Comparison of ENCODE assay signal across 8 cellular contexts in the genomic region with DNA sequence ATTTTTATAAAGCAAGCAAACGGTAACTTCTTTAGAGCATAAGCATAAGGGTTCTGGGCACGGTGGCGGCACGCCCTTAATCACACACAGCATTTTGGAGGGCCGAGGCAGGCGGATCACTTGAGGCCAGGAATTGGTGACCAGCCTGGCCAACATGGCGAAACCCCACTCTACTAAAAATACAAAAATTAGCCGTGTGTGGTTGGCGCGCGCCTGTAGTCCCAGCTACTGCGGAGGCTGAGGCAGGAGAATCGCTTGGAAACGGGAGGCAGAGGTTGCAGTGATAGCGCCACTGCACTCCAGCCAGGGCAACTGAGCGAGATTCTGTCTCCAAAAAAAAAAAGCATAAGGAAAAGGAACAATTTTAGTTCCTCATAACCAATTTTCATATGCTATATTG. TPM values are rescaled to one million over a fixed set of nuclear protein-coding genes. Genes with fewer than 3 reads are reported as not detected.
DNase-seq lines count a peak whose midpoint lies in the region; ATAC-seq lines count a peak whose summit lies in the region.

No MANE protein-coding gene starts in this region.

- ATAC-seq in activated T-cell treated with anti-CD3 and anti-CD28 coated beads, Interleukin-2, amount 50 U/mL, for 4 hours = no peak
- no peak for ATAC-seq in HG03432 (IDR thresholded peaks at IDR 0.05; ENCODE audit: unreplicated experiment)

- CTCF ChIA-PET in activated CD4-positive, alpha-beta memory T cell treated with anti-CD3 and anti-CD28 coated beads for 36 hours (lab: Charles Lee) = no interaction called here

- H3K27ac ChIP-seq in stomach smooth muscle (ENCODE audit: low read length) = no peak overlapping the region

- H3K27me3 ChIP-seq in iPS-15b (ENCODE audit: control insufficient read depth, insufficient read depth, low read length) (no peaks in the 10 kb centered on the region), stomach smooth muscle (ENCODE audit: control insufficient read depth in 1 of 2, insufficient read depth in 2 of 2, low read length in 2 of 2) (no peaks in the 10 kb centered on the region)

- H3K4me1 ChIP-seq in iPS-15b (ENCODE audit: control insufficient read depth, insufficient read depth, low read length) = peaks cover 19% of the 10 kb centered on the region
- peaks cover 3% of the 10 kb centered on the region for H3K4me1 ChIP-seq in stomach smooth muscle (ENCODE audit: control insufficient read depth, insufficient read depth, low read length)

- intact Hi-C loops in activated CD4-positive, alpha-beta memory T cell treated with anti-CD3 and anti-CD28 coated beads for 36 hours (cut with micrococcal nuclease) = no loop called here

- H3K4me3 Mint-ChIP-seq in activated T-cell treated with anti-CD3 and anti-CD28 coated beads, Interleukin-2, amount 50 U/mL, for 4 hours = peak overlapping the region; percentile 97
- peak overlapping the region; percentile 99 for H3K4me3 Mint-ChIP-seq in activated CD4-positive, alpha-beta memory T cell treated with anti-CD3 and anti-CD28 coated beads for 36 hours

- POLR2A ChIA-PET in activated CD4-positive, alpha-beta memory T cell treated with anti-CD3 and anti-CD28 coated beads for 36 hours (lab: Charles Lee) = interaction anchor here (3.1 kb wide), 1 partner anchor 8 kb away, joined by 26 read pairs; no protein-coding TSS in a partner anchor

- no peaks in the 10 kb centered on the region for H3K36me3 ChIP-seq in iPS-15b (ENCODE audit: control insufficient read depth, insufficient read depth, low read length)
- H3K36me3 ChIP-seq in stomach smooth muscle (ENCODE audit: control insufficient read depth in 2 of 2, insufficient read depth in 2 of 2, low read length in 2 of 2) = no peaks in the 10 kb centered on the region

- H3K27ac Mint-ChIP-seq in activated CD4-positive, alpha-beta memory T cell treated with anti-CD3 and anti-CD28 coated beads for 36 hours = no peak overlapping the region

- peaks cover 68% of the 10 kb centered on the region for H3K4me1 Mint-ChIP-seq in activated T-cell treated with anti-CD3 and anti-CD28 coated beads, Interleukin-2, amount 50 U/mL, for 4 hours (ENCODE audit: low read depth)
- peaks cover 68% of the 10 kb centered on the region for H3K4me1 Mint-ChIP-seq in activated CD4-positive, alpha-beta memory T cell treated with anti-CD3 and anti-CD28 coated beads for 36 hours (ENCODE audit: low read depth)

- H3K9me3 ChIP-seq in iPS-15b (ENCODE audit: control insufficient read depth, insufficient read depth, low read length) = no peaks in the 10 kb centered on the region
- H3K9me3 ChIP-seq in stomach smooth muscle (ENCODE audit: control insufficient read depth in 2 of 2, low read length in 2 of 2) = no peaks in the 10 kb centered on the region

- no peak overlapping the region for H3K9ac ChIP-seq in iPS-15b (ENCODE audit: low read depth, low read length)
- no peak overlapping the region for H3K9ac ChIP-seq in stomach smooth muscle (ENCODE audit: low read length in 2 of 2)

- H3K9me3 Mint-ChIP-seq in activated T-cell treated with anti-CD3 and anti-CD28 coated beads, Interleukin-2, amount 50 U/mL, for 4 hours = no peaks in the 10 kb centered on the region
- no peaks in the 10 kb centered on the region for H3K9me3 Mint-ChIP-seq in activated CD4-positive, alpha-beta memory T cell treated with anti-CD3 and anti-CD28 coated beads for 36 hours

- no peaks in the 10 kb centered on the region for H3K27me3 Mint-ChIP-seq in activated T-cell treated with anti-CD3 and anti-CD28 coated beads, Interleukin-2, amount 50 U/mL, for 4 hours (ENCODE audit: low read depth)
- H3K27me3 Mint-ChIP-seq in activated CD4-positive, alpha-beta memory T cell treated with anti-CD3 and anti-CD28 coated beads for 36 hours = no peaks in the 10 kb centered on the region

- H3K4me3 ChIP-seq in iPS-15b (ENCODE audit: low read depth, low read length) (peak overlapping the region; percentile 74), stomach smooth muscle (ENCODE audit: low read length in 2 of 2) (peak overlapping the region; percentile 88 to 96)

- H3K36me3 Mint-ChIP-seq in activated T-cell treated with anti-CD3 and anti-CD28 coated beads, Interleukin-2, amount 50 U/mL, for 4 hours (ENCODE audit: insufficient read depth) = peaks cover 1% of the 10 kb centered on the region
- H3K36me3 Mint-ChIP-seq in activated CD4-positive, alpha-beta memory T cell treated with anti-CD3 and anti-CD28 coated beads for 36 hours = peaks cover 6% of the 10 kb centered on the region

- no peak for DNase-seq in activated T-cell treated with anti-CD3 and anti-CD28 coated beads, Interleukin-2, amount 50 U/mL, for 4 hours
- DNase-seq in activated T-cell treated with anti-CD3 and anti-CD28 coated beads, Interleukin-2, amount 50 U/mL, for 1 hour = no peak
- no peak for DNase-seq in activated CD4-positive, alpha-beta memory T cell treated with anti-CD3 and anti-CD28 coated beads for 36 hours
- no peak for DNase-seq in AG08396 (ENCODE audit: low spot score)
- DNase-seq in NCI-H2029 treated with DMSO at 0.1 percent for 48 hours (lab: John Stamatoyannopoulos, UW) = no peak

RNA-seq across cellular contexts. Expression of gene SENP6, which starts 2.6 kb away (rescaled TPM):
- total RNA-seq in activated T-cell treated with anti-CD3 and anti-CD28 coated beads, Interleukin-2, amount 50 U/mL, for 4 hours = 10 to 100 TPM; 56.6 to 67.7 (median 57.4) TPM
- 10 to 100 TPM; 57.1 to 59.4 TPM for total RNA-seq in activated CD4-positive, alpha-beta memory T cell treated with anti-CD3 and anti-CD28 coated beads for 36 hours
